In the genomic region with DNA sequence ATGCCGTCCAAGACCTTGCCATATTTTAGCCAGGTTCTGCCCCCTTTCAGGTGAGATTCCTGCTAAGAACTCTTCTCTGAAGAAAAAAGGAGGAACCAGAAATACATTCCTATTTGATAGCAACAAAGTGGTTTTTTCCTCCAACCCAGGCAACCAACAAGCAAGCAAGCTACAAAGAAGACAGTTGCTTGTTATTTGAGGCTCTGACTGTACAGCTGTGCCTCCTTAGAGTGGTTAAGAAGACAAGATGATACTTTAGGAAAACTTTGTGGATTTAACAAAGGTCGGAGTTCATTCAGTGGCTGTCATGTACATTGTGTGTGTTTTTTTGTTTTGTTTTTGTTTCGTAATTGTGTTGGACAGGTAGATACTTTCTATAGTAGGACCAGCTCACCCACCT, we compare ENCODE assay signal across 18 cellular contexts. TPM values are rescaled to one million over a fixed set of nuclear protein-coding genes. Genes with fewer than 3 reads are reported as not detected.
DNase-seq lines count a peak whose midpoint lies in the region; ATAC-seq, FAIRE-seq and TF ChIP-seq lines count a peak whose summit lies in the region.
"Had no signal": no experiment of that assay in that cellular context is flagged by ENCODE, and none has a peak within 500 bp of the region (broad histone marks: within the 10 kb centered on the region; RNA-seq: fewer than 3 reads in every experiment).

No MANE protein-coding gene starts in this region.

- TF ChIP-seq CTCF in A549 (IDR thresholded peaks at IDR 0.05) (no peak), PC-3 (conservative IDR thresholded peaks at IDR 0.05; ENCODE audit: low read depth, low read length) (no peak), fibroblast of lung (conservative IDR thresholded peaks at IDR 0.05 in 1 of 2, IDR thresholded peaks at IDR 0.05 in 1 of 2; ENCODE audit: low read depth in 1 of 2, low read length in 2 of 2) (no peak), osteocyte (IDR thresholded peaks at IDR 0.05) (no peak), prostate gland (IDR thresholded peaks at IDR 0.05) (no peak)

- no peaks in the 10 kb centered on the region for H3K9me3 Mint-ChIP-seq in osteocyte (ENCODE audit: unreplicated experiment)
- H3K9me3 Mint-ChIP-seq: stimulated activated effector memory CD8-positive, alpha-beta T cell treated with anti-CD3 and anti-CD28 coated beads, Interleukin-12 subunit alpha, Interleukin-12 subunit beta, amount 100 ng/mL, for 72 hours had no signal

- intact Hi-C loops in PC-3 (cut with micrococcal nuclease) (no loop called here), prostate gland (cut with DNase I) (no loop called here)

- H3K4me3 ChIP-seq in A549 (no peak overlapping the region), PC-3 (ENCODE audit: low read length) (no peak overlapping the region), fibroblast of lung (replicated peaks in 1 of 4; ENCODE audit: control extremely low read depth in 1 of 4, insufficient read depth in 1 of 4, low read depth in 3 of 4, low read length in 4 of 4) (no peak overlapping the region), prostate gland (no peak overlapping the region)

- TF ChIP-seq EP300 in A549 (IDR thresholded peaks at IDR 0.05), result no peak

- H2AFZ ChIP-seq in PC-3 (ENCODE audit: low read length), result no peak overlapping the region
- no peak overlapping the region for H2AFZ ChIP-seq in fibroblast of lung (ENCODE audit: low read length)

- H4K20me1 ChIP-seq in PC-3 (ENCODE audit: low read length) (0 out of 2 replicates have a peak, but pooled peaks cover 5% of the 10 kb centered on the region), fibroblast of lung (ENCODE audit: control insufficient read depth, extremely low read depth, insufficient read depth, low read length) (no peaks in the 10 kb centered on the region)

- H3K9me2 ChIP-seq in PC-3 (replicated peaks; ENCODE audit: low read length), result no peaks in the 10 kb centered on the region

- ATAC-seq in A549 (no peak), PC-3 (no peak), HG02623 (IDR thresholded peaks at IDR 0.05; ENCODE audit: unreplicated experiment) (no peak)
- ATAC-seq: stimulated activated effector memory CD8-positive, alpha-beta T cell treated with anti-CD3 and anti-CD28 coated beads, Interleukin-12 subunit alpha, Interleukin-12 subunit beta, amount 100 ng/mL, for 72 hours had no signal

- H3F3A ChIP-seq in PC-3 (ENCODE audit: low read length, unreplicated experiment), result peaks cover 20% of the 10 kb centered on the region

- H3K36me3 ChIP-seq in PC-3 (ENCODE audit: low read depth, low read length) (no peaks in the 10 kb centered on the region), fibroblast of lung (ENCODE audit: control insufficient read depth, insufficient read depth, low read length) (no peaks in the 10 kb centered on the region), prostate gland (no peaks in the 10 kb centered on the region)
- H3K36me3 ChIP-seq: WERI-Rb-1 had no signal

- no peak for DNase-seq in A549 (ENCODE audit: low read depth in 1 of 2, low spot score in 1 of 2)
- no peak for DNase-seq in PC-3
- no peak for DNase-seq in fibroblast of lung (ENCODE audit: low read depth in 2 of 2)
- no peak for DNase-seq in osteocyte (ENCODE audit: extremely low spot score, unreplicated experiment)
- no peak for DNase-seq in stimulated activated CD4-positive, alpha-beta T cell treated with anti-CD3 and anti-CD28 coated beads, Interleukin-12 subunit alpha, Interleukin-12 subunit beta, amount 100 ng/mL, for 4 hours
- no peak for DNase-seq in cortex of kidney (lab: John Stamatoyannopoulos, UW)
- no peak for DNase-seq in prostate gland (ENCODE audit: low spot score)
- DNase-seq: Caco-2; effector memory CD4-positive, alpha-beta T cell; immature natural killer cell; NCI-H1417 treated with DMSO at 0.1 percent for 48 hours; NCI-H226 had no signal

- no peaks in the 10 kb centered on the region for H3K36me3 Mint-ChIP-seq in osteocyte (ENCODE audit: unreplicated experiment)
- H3K36me3 Mint-ChIP-seq: immature natural killer cell; stimulated activated effector memory CD8-positive, alpha-beta T cell treated with anti-CD3 and anti-CD28 coated beads, Interleukin-12 subunit alpha, Interleukin-12 subunit beta, amount 100 ng/mL, for 72 hours had no signal

- 83% methylated on average over 3 of the region's 3 CpGs for WGBS in A549 (ENCODE audit: missing lambda C conversion rate)
- 78% methylated on average over 3 of the region's 3 CpGs for WGBS in prostate gland

- TF ChIP-seq POLR2A in A549 (IDR thresholded peaks at IDR 0.05; ENCODE audit: low read length), result no peak
- no peak for TF ChIP-seq POLR2A in prostate gland (IDR thresholded peaks at IDR 0.05)

- H3K4me1 Mint-ChIP-seq in osteocyte (ENCODE audit: unreplicated experiment), result peaks cover 88% of the 10 kb centered on the region
- H3K4me1 Mint-ChIP-seq: immature natural killer cell had no signal

- no TSS peak for BruUV-seq in PC-3 (replicated peaks; lab: Mats Ljungman, UMichigan)

- peak overlapping the region; percentile 10 for H3K4me3 Mint-ChIP-seq in osteocyte (ENCODE audit: unreplicated experiment)
- H3K4me3 Mint-ChIP-seq: immature natural killer cell; stimulated activated effector memory CD8-positive, alpha-beta T cell treated with anti-CD3 and anti-CD28 coated beads, Interleukin-12 subunit alpha, Interleukin-12 subunit beta, amount 100 ng/mL, for 72 hours had no signal

- POLR2A ChIA-PET in A549 (lab: Yijun Ruan, JAX), result interaction anchor here (0.6 kb wide), 1 partner anchor 28 kb away, joined by 3 read pairs; no protein-coding TSS in a partner anchor
- POLR2A ChIA-PET in PC-3 (lab: Charles Lee; ENCODE audit: unreplicated experiment), result no interaction called here

- peak overlapping the region; percentile 99 for H3K27ac Mint-ChIP-seq in osteocyte (ENCODE audit: unreplicated experiment)
- H3K27ac Mint-ChIP-seq: immature natural killer cell; stimulated activated effector memory CD8-positive, alpha-beta T cell treated with anti-CD3 and anti-CD28 coated beads, Interleukin-12 subunit alpha, Interleukin-12 subunit beta, amount 100 ng/mL, for 72 hours had no signal

- peak overlapping the region; percentile 92 to 94 for H3K27ac ChIP-seq in A549
- H3K27ac ChIP-seq in PC-3 (ENCODE audit: low read length), result peak overlapping the region; percentile 99
- peak overlapping the region; percentile 96 for H3K27ac ChIP-seq in fibroblast of lung (ENCODE audit: insufficient read depth, low read length)
- no peak overlapping the region for H3K27ac ChIP-seq in prostate gland

- H3K27me3 ChIP-seq in PC-3 (ENCODE audit: low read length) (no peaks in the 10 kb centered on the region), fibroblast of lung (ENCODE audit: control insufficient read depth, insufficient read depth, low read length) (no peaks in the 10 kb centered on the region), prostate gland (replicated peaks; ENCODE audit: insufficient read depth) (no peaks in the 10 kb centered on the region)

- H3K9me3 ChIP-seq in A549, result no peaks in the 10 kb centered on the region
- H3K9me3 ChIP-seq in PC-3 (ENCODE audit: low read length), result no peaks in the 10 kb centered on the region
- H3K9me3 ChIP-seq in fibroblast of lung (ENCODE audit: control insufficient read depth, insufficient read depth, low read depth, low read length), result no peaks in the 10 kb centered on the region
- H3K9me3 ChIP-seq in prostate gland, result no peaks in the 10 kb centered on the region
- H3K9me3 ChIP-seq: Caco-2 had no signal

- peak overlapping the region; percentile 90 for H3K4me2 ChIP-seq in A549
- H3K4me2 ChIP-seq in PC-3 (ENCODE audit: low read length), result peak overlapping the region; percentile 85; the same call in 1 of the 2 replicates
- no peak overlapping the region for H3K4me2 ChIP-seq in fibroblast of lung (ENCODE audit: extremely low read depth, insufficient read depth, low read length)

- H3K4me1 ChIP-seq in A549 (peaks cover 93% of the 10 kb centered on the region), PC-3 (ENCODE audit: insufficient read depth, low read length) (peaks cover 73% of the 10 kb centered on the region), fibroblast of lung (ENCODE audit: control insufficient read depth, extremely low read depth, insufficient read depth, low read length) (peaks cover 39% of the 10 kb centered on the region), prostate gland (replicated peaks) (peaks cover 29% of the 10 kb centered on the region)

- peaks cover 90% of the 10 kb centered on the region for H3K79me2 ChIP-seq in PC-3 (ENCODE audit: low read length)
- peaks cover 91% of the 10 kb centered on the region for H3K79me2 ChIP-seq in fibroblast of lung (ENCODE audit: control insufficient read depth, insufficient read depth, low read length)

- FAIRE-seq in A549 (lab: Jason Lieb, UNC), result no peak
- FAIRE-seq: frontal cortex, GM18507 had no signal

- H3K27me3 Mint-ChIP-seq in osteocyte (ENCODE audit: unreplicated experiment), result no peaks in the 10 kb centered on the region

- H3K9ac ChIP-seq in PC-3 (ENCODE audit: low read length) (no peak overlapping the region), fibroblast of lung (ENCODE audit: insufficient read depth, low read length) (no peak overlapping the region)

- TF ChIP-seq RAD21 in A549 (conservative IDR thresholded peaks at IDR 0.05 in 1 of 2, IDR thresholded peaks at IDR 0.05 in 1 of 2), result no peak

- CTCF ChIA-PET in A549 (lab: Yijun Ruan, JAX) (no interaction called here), PC-3 (lab: Charles Lee) (no interaction called here)

TF ChIP-seq in A549, 52 proteins besides CTCF, POLR2A, EP300 and RAD21 (continues in another document):
- TF ChIP-seq CEBPB (IDR thresholded peaks at IDR 0.05), result no peak
- TF ChIP-seq JUN (IDR thresholded peaks at IDR 0.05), result no peak
- no peak for TF ChIP-seq NFE2L2 (conservative IDR thresholded peaks at IDR 0.05; ENCODE audit: low read length)
- TF ChIP-seq RCOR1 (IDR thresholded peaks at IDR 0.05; ENCODE audit: low read depth, low read length), result no peak
- no peak for TF ChIP-seq FOXS1 (CRISPR knock-in tag; IDR thresholded peaks at IDR 0.05)

RNA-seq across cellular contexts. Expression of gene TEAD1, which starts 21.7 kb away (rescaled TPM):
- 110 and 112 TPM in 2 replicates for polyA plus RNA-seq in A549 (2011; rRNA removed)
- polyA plus RNA-seq in A549 (2012; cell fraction: cytosol; rRNA removed), result 29.0 and 41.5 TPM in 2 replicates
- polyA plus RNA-seq in A549 (2012; cell fraction: nucleus; rRNA removed), result 45.0 and 63.7 TPM in 2 replicates
- 110 to 116 TPM (median 111 TPM) in 3 replicates for polyA plus RNA-seq in A549 (2017; fragmentation: RNase III; extraction: RNeasy Plus Mini Kit Qiagen cat#74134 plus additional on column Dnase treatment)
- polyA minus RNA-seq in A549 (2011; rRNA and poly(A)+ RNA removed), result 144 and 157 TPM in 2 replicates
- total RNA-seq in PC-3 (2014; rRNA removed), result 70.2 and 148 TPM in 2 replicates
- total RNA-seq in fibroblast of lung, result 65.0 and 121 TPM in 2 replicates
- polyA plus RNA-seq in fibroblast of lung, result 78.9 and 88.6 TPM in 2 replicates
- polyA plus RNA-seq in fibroblast of lung (2012), result 58.0 and 90.2 TPM in 2 replicates
- polyA minus RNA-seq in fibroblast of lung (ENCODE audit: low replicate concordance), result 97.1 and 105 TPM in 2 replicates
- total RNA-seq in osteocyte, result 152 and 154 TPM in 2 replicates
- total RNA-seq in prostate gland, result 10 to 100 TPM; 47.9 to 87.0 TPM
- total RNA-seq: mononuclear cell had no signal
- polyA plus RNA-seq: immature natural killer cell had no signal

Comparison
In these comparisons a context has a peak if more than half of its experiments do, and no peak if none do; other contexts are left out.
1. H3K27ac ChIP-seq: peak in A549 (2 of 2), PC-3 (single experiment) and fibroblast of lung (single experiment); none in prostate gland (0 of 2).